In genomic region chr13:70338608-70339007, GRCh38 we compare ENCODE assay signal across 21 cellular contexts.
"Had no signal": no experiment of that assay in that cellular context is flagged by ENCODE, and none has a peak within 500 bp of the region (broad histone marks: within the 10 kb centered on the region; RNA-seq: fewer than 3 reads in every experiment).

No MANE protein-coding gene starts in this region.

- H3K27ac ChIP-seq: coronary artery, dorsolateral prefrontal cortex, esophagus muscularis mucosa, foreskin keratinocyte, gastrocnemius medialis, heart right ventricle, left lung, lower lobe of right lung had no signal

- FAIRE-seq: endothelial cell of umbilical vein, keratinocyte had no signal

- H3K27me3 ChIP-seq: esophagus muscularis mucosa, foreskin keratinocyte, gastrocnemius medialis, heart right ventricle, left lung had no signal

- H3K4me3 ChIP-seq: coronary artery, dorsolateral prefrontal cortex, esophagus muscularis mucosa, gastrocnemius medialis, heart right ventricle, left lung, lower lobe of right lung, mucosa of descending colon had no signal

- DNase-seq: dermis blood vessel endothelial cell; dorsolateral prefrontal cortex; effector CD4-positive, alpha-beta T cell; effector memory CD4-positive, alpha-beta T cell; foreskin keratinocyte; gastrocnemius medialis; glutamatergic neuron; head of caudate nucleus; heart right ventricle; hippocampal formation; left cardiac atrium; left lung; left ventricle myocardium superior; lower lobe of right lung; mesenchymal stem cell; mucosa of descending colon; naive B cell had no signal

- H3K4me1 ChIP-seq: esophagus muscularis mucosa, foreskin keratinocyte, gastrocnemius medialis, heart right ventricle, left lung, lower lobe of right lung had no signal

- H3K9me3 ChIP-seq: gastrocnemius medialis, left lung, lower lobe of right lung, mucosa of descending colon had no signal

- H3K36me3 ChIP-seq: esophagus muscularis mucosa, gastrocnemius medialis, heart right ventricle, left lung, lower lobe of right lung had no signal
